1 cellular context compared by ENCODE assay signal in the genomic region with DNA sequence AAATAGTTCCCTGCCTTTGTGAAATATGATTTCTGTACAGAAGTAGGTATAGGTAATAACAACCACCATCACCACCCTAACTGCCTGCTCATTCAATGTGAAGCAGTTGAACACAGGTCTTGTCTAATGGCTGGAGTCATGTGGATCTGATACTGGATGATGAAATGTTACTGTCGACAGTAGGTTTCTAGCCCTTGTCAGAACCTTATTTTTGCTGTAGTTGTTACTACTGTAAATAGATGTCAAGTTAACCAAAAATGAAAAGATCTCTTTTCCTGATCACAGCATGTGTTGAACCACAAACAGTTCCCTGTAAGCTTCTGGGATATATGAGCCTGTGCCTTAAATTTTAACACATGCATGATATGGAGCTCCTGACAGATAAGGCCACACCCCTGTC.
TF ChIP-seq lines count a peak whose summit lies in the region.

No MANE protein-coding gene starts in this region.

TF ChIP-seq in K562, 482 proteins besides CTCF, POLR2A, EP300 and RAD21 (continued from another document):
- TF ChIP-seq, protein P1, sequence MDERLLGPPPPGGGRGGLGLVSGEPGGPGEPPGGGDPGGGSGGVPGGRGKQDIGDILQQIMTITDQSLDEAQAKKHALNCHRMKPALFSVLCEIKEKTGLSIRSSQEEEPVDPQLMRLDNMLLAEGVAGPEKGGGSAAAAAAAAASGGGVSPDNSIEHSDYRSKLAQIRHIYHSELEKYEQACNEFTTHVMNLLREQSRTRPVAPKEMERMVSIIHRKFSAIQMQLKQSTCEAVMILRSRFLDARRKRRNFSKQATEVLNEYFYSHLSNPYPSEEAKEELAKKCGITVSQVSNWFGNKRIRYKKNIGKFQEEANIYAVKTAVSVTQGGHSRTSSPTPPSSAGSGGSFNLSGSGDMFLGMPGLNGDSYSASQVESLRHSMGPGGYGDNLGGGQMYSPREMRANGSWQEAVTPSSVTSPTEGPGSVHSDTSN (CRISPR knock-in tag; IDR thresholded peaks at IDR 0.05; ENCODE audit: low read depth): no peak
- TF ChIP-seq, protein P1 (tag; conservative IDR thresholded peaks at IDR 0.05; ENCODE audit: low read depth): 0 out of 2 replicates have a peak, but pooled peaks have one; percentile 32
- TF ChIP-seq GATAD2B (IDR thresholded peaks at IDR 0.05; ENCODE audit: borderline replicate concordance) (no peak), L3MBTL2 (IDR thresholded peaks at IDR 0.05) (peak; percentile 18; the same call in 1 of the 2 replicates), CEBPG (CRISPR knock-in tag; IDR thresholded peaks at IDR 0.05) (no peak), CEBPG (tag; conservative IDR thresholded peaks at IDR 0.05 in 1 of 2, IDR thresholded peaks at IDR 0.05 in 1 of 2) (peak; percentile 26 to 68; a peak in 3 of 4 replicates), NEUROD1 (IDR thresholded peaks at IDR 0.05; ENCODE audit: borderline replicate concordance, low read depth, low read length, partially characterized antibody) (no peak), TBL1XR1 (IDR thresholded peaks at IDR 0.05; ENCODE audit: low read length in 2 of 2) (no peak), PRPF4 (IDR thresholded peaks at IDR 0.05; ENCODE audit: insufficient read depth, low read depth, low read length, poor library complexity, severe bottlenecking) (no peak), MCM5 (IDR thresholded peaks at IDR 0.05; ENCODE audit: low read depth) (no peak), ZNF239 (CRISPR knock-in tag; IDR thresholded peaks at IDR 0.05) (peak; percentile 98), MEIS2 (IDR thresholded peaks at IDR 0.05; ENCODE audit: partially characterized antibody) (peak; percentile 66), RFX7 (CRISPR knock-in tag; IDR thresholded peaks at IDR 0.05) (no peak)
- TF ChIP-seq, protein P2, sequence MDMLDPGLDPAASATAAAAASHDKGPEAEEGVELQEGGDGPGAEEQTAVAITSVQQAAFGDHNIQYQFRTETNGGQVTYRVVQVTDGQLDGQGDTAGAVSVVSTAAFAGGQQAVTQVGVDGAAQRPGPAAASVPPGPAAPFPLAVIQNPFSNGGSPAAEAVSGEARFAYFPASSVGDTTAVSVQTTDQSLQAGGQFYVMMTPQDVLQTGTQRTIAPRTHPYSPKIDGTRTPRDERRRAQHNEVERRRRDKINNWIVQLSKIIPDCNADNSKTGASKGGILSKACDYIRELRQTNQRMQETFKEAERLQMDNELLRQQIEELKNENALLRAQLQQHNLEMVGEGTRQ (CRISPR knock-in tag; IDR thresholded peaks at IDR 0.05): no peak
- TF ChIP-seq, protein P3, sequence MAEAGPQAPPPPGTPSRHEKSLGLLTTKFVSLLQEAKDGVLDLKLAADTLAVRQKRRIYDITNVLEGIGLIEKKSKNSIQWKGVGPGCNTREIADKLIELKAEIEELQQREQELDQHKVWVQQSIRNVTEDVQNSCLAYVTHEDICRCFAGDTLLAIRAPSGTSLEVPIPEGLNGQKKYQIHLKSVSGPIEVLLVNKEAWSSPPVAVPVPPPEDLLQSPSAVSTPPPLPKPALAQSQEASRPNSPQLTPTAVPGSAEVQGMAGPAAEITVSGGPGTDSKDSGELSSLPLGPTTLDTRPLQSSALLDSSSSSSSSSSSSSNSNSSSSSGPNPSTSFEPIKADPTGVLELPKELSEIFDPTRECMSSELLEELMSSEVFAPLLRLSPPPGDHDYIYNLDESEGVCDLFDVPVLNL (CRISPR knock-in tag; IDR thresholded peaks at IDR 0.05; ENCODE audit: low read depth): no peak
- TF ChIP-seq, protein P4, sequence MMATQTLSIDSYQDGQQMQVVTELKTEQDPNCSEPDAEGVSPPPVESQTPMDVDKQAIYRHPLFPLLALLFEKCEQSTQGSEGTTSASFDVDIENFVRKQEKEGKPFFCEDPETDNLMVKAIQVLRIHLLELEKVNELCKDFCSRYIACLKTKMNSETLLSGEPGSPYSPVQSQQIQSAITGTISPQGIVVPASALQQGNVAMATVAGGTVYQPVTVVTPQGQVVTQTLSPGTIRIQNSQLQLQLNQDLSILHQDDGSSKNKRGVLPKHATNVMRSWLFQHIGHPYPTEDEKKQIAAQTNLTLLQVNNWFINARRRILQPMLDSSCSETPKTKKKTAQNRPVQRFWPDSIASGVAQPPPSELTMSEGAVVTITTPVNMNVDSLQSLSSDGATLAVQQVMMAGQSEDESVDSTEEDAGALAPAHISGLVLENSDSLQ (IDR thresholded peaks at IDR 0.05): peak; percentile 42; the same call in 1 of the 2 replicates
